12 cellular contexts compared by ENCODE assay signal in genomic region chr2:75241696-75242095, GRCh38. TPM values are rescaled to one million over a fixed set of nuclear protein-coding genes. Genes with fewer than 3 reads are reported as not detected.
A peak's percentile ranks its signal among the peaks of the same experiment; 100 is the strongest.
DNase-seq lines count a peak whose midpoint lies in the region; ATAC-seq and TF ChIP-seq lines count a peak whose summit lies in the region.
"Had no signal": no experiment of that assay in that cellular context is flagged by ENCODE, and none has a peak within 500 bp of the region (broad histone marks: within the 10 kb centered on the region; RNA-seq: fewer than 3 reads in every experiment).

No MANE protein-coding gene starts in this region.

- no peak overlapping the region for H3K4me2 ChIP-seq in OCI-LY7 (ENCODE audit: low read length)

- CTCF ChIA-PET in BJ (lab: Yijun Ruan, JAX) = interaction anchor here (0.8 to 1.7 kb wide), 6 partner anchors 12 to 323 kb away, joined by 3 to 5 read pairs (median 4); no protein-coding TSS in a partner anchor
- CTCF ChIA-PET in OCI-LY7 (lab: Charles Lee; ENCODE audit: unreplicated experiment) = no interaction called here

- TF ChIP-seq POLR2A in gastrocnemius medialis (IDR thresholded peaks at IDR 0.05) = no peak

- in situ Hi-C loops in gastrocnemius medialis (cut with MboI; ENCODE audit: low sequenced_read_pairs in 4 of 4) = no loop called here

- ATAC-seq in HG03039 (IDR thresholded peaks at IDR 0.05; ENCODE audit: unreplicated experiment) (no peak), gastrocnemius medialis (no peak)

- no peaks in the 10 kb centered on the region for H3K9me3 ChIP-seq in OCI-LY7 (ENCODE audit: low read length)
- no peaks in the 10 kb centered on the region for H3K9me3 ChIP-seq in gastrocnemius medialis
- H3K9me3 ChIP-seq: vagina had no signal

- H3K9me2 ChIP-seq in OCI-LY7 (ENCODE audit: insufficient read depth, low read length) = no peaks in the 10 kb centered on the region

- POLR2A ChIA-PET in BJ (lab: Charles Lee) = no interaction called here
- POLR2A ChIA-PET in OCI-LY7 (lab: Charles Lee) = interaction anchor here (1.1 kb wide), 1 partner anchor 13 kb away, joined by 3 read pairs; no protein-coding TSS in a partner anchor

- H3K4me3 ChIP-seq in BJ (ENCODE audit: low read depth, low read length) (no peak overlapping the region), OCI-LY7 (ENCODE audit: low read depth, low read length, poor library complexity, severe bottlenecking) (no peak overlapping the region), epithelial cell of proximal tubule (ENCODE audit: low read depth, low read length) (no peak overlapping the region), gastrocnemius medialis (no peak overlapping the region)
- H3K4me3 ChIP-seq: vagina had no signal

- no TSS peak for BruUV-seq in OCI-LY7 (replicated peaks; lab: Mats Ljungman, UMichigan)

- no peak for DNase-seq in BJ (ENCODE audit: low read depth)
- DNase-seq in HCEC 1CT = peak; percentile 30
- peak; percentile 21 for DNase-seq in OCI-LY7 (ENCODE audit: low spot score)
- no peak for DNase-seq in epithelial cell of proximal tubule (ENCODE audit: low read depth)
- no peak for DNase-seq in central memory CD4-positive, alpha-beta T cell
- DNase-seq in T-helper 9 cell = no peak
- no peak for DNase-seq in gastrocnemius medialis
- DNase-seq: GDM1, midbrain, NCI-H446 treated with DMSO at 0.1 percent for 48 hours had no signal

- H3K4me1 ChIP-seq in OCI-LY7 (ENCODE audit: insufficient read depth, low read length, poor library complexity, severe bottlenecking) (no peaks in the 10 kb centered on the region), gastrocnemius medialis (no peaks in the 10 kb centered on the region)
- H3K4me1 ChIP-seq: vagina had no signal

- TF ChIP-seq CTCF in BJ (IDR thresholded peaks at IDR 0.05; ENCODE audit: insufficient read depth, low read depth, low read length) = 0 out of 2 replicates have a peak, but pooled peaks have one; percentile 14
- peak; percentile 79 for TF ChIP-seq CTCF in OCI-LY7 (conservative IDR thresholded peaks at IDR 0.05; ENCODE audit: low read length)
- TF ChIP-seq CTCF in epithelial cell of proximal tubule (conservative IDR thresholded peaks at IDR 0.05; ENCODE audit: low read depth, low read length) = peak; percentile 47
- TF ChIP-seq CTCF in gastrocnemius medialis (IDR thresholded peaks at IDR 0.05 in 4 of 5, conservative IDR thresholded peaks at IDR 0.05 in 1 of 5) = no peak

- no peaks in the 10 kb centered on the region for H4K20me1 ChIP-seq in OCI-LY7 (ENCODE audit: insufficient read depth, low read length)

- H3K27ac ChIP-seq in OCI-LY7 (ENCODE audit: low read depth, low read length, poor library complexity, severe bottlenecking) = no peak overlapping the region
- no peak overlapping the region for H3K27ac ChIP-seq in gastrocnemius medialis
- H3K27ac ChIP-seq: vagina had no signal

- H2AFZ ChIP-seq in OCI-LY7 (ENCODE audit: low read length) = no peak overlapping the region

- no peaks in the 10 kb centered on the region for H3K27me3 ChIP-seq in BJ (ENCODE audit: control insufficient read depth, insufficient read depth, low read length)
- no peaks in the 10 kb centered on the region for H3K27me3 ChIP-seq in gastrocnemius medialis
- H3K27me3 ChIP-seq: vagina had no signal

- intact Hi-C loops in OCI-LY7 (cut with micrococcal nuclease; ENCODE audit: unreplicated experiment) (loop anchor here (2.0 to 10.0 kb wide), 3 partner anchors 163 to 323 kb away; no protein-coding TSS in a partner anchor), gastrocnemius medialis (cut with DNase I; ENCODE audit: low total_unique reads) (no loop called here)

- H3K79me2 ChIP-seq in OCI-LY7 (ENCODE audit: insufficient read depth, low read depth, low read length) = no peaks in the 10 kb centered on the region

- H3K36me3 ChIP-seq in BJ (ENCODE audit: control insufficient read depth, insufficient read depth, low read length) (no peaks in the 10 kb centered on the region), OCI-LY7 (ENCODE audit: insufficient read depth, low read length) (no peaks in the 10 kb centered on the region), gastrocnemius medialis (no peaks in the 10 kb centered on the region)
- H3K36me3 ChIP-seq: vagina had no signal

RNA-seq across cellular contexts. Expression of gene TACR1, which starts 42.4 kb away (rescaled TPM):
- polyA plus RNA-seq in BJ (2011; rRNA removed) = 0.04 and 0.07 TPM in 2 replicates
- polyA minus RNA-seq in BJ (2011; rRNA and poly(A)+ RNA removed) = 0.10 TPM in 1 of 2 replicates, not detected in the other
- not detected in 2 replicates for total RNA-seq in OCI-LY7 (2014; rRNA removed; shearing (Covaris generic))
- total RNA-seq in OCI-LY7 (2022) (not detected in 2 replicates), epithelial cell of proximal tubule (not detected in 2 replicates), gastrocnemius medialis (under 1 TPM; 0.07 to 0.42 (median 0.19) TPM)

Comparison
In these comparisons a context has a peak if more than half of its experiments do, and no peak if none do; other contexts are left out.
1. DNase-seq: peak in HCEC 1CT (single experiment) and OCI-LY7 (single experiment); none in BJ (single experiment), epithelial cell of proximal tubule (single experiment), central memory CD4-positive, alpha-beta T cell (single experiment), T-helper 9 cell (single experiment) and gastrocnemius medialis (0 of 2).
2. CTCF ChIP-seq: peak in BJ (single experiment), OCI-LY7 (single experiment) and epithelial cell of proximal tubule (single experiment); none in gastrocnemius medialis (0 of 5).